Comparison of ENCODE assay signal across 27 cellular contexts in the genomic region with DNA sequence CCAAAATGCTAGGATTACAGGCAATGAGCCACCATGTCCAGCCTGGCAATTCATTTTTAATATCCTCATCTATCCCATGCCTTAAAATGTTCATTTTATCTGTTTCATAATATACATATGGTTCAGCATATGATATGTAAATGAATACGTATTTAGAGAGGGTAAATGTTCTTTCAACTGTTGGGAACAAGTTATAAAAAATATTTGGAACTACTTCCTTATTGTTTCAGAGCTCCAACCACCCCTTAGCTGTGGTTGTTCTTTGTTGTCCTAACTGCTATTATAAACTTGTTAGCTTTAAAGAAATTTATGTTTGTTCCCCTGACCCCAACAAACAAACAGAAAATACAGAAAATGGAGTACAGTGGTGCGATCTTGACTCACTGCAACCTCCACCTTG. TPM values are rescaled to one million over a fixed set of nuclear protein-coding genes. Genes with fewer than 3 reads are reported as not detected.
DNase-seq lines count a peak whose midpoint lies in the region; ATAC-seq and TF ChIP-seq lines count a peak whose summit lies in the region.
"Had no signal": no experiment of that assay in that cellular context is flagged by ENCODE, and none has a peak within 500 bp of the region (broad histone marks: within the 10 kb centered on the region; RNA-seq: fewer than 3 reads in every experiment).

No MANE protein-coding gene starts in this region.

- intact Hi-C loops in left colon (cut with DNase I, micrococcal nuclease) (no loop called here), mucosa of descending colon (cut with DNase I, micrococcal nuclease) (no loop called here)

- ATAC-seq in left colon (peak; percentile 81), mucosa of descending colon (peak; percentile 79), HG02970 (IDR thresholded peaks at IDR 0.05; ENCODE audit: low FRiP score, unreplicated experiment) (no peak)
- ATAC-seq: A549; CD8-positive, alpha-beta T cell had no signal

- no peak overlapping the region for H3K4me3 ChIP-seq in mucosa of descending colon
- H3K4me3 ChIP-seq: A549; BLaER1; BLaER1 treated with 17β-estradiol and CSF1 and Interleukin-3, amounts not matched to agents 10 nM and 100 nM had no signal

- TF ChIP-seq CTCF in mucosa of descending colon (IDR thresholded peaks at IDR 0.05): no peak

- H3K36me3 ChIP-seq in mucosa of descending colon (ENCODE audit: low read depth): no peaks in the 10 kb centered on the region
- H3K36me3 ChIP-seq: BE2C; BLaER1; BLaER1 treated with 17β-estradiol and CSF1 and Interleukin-3, amounts not matched to agents 10 nM and 100 nM had no signal

- H3K4me1 ChIP-seq in mucosa of descending colon (ENCODE audit: low read depth): no peaks in the 10 kb centered on the region
- H3K4me1 ChIP-seq: A549; BE2C; BLaER1; BLaER1 treated with 17β-estradiol and CSF1 and Interleukin-3, amounts not matched to agents 10 nM and 100 nM; Caco-2 had no signal

- H3K9me3 ChIP-seq in mucosa of descending colon: no peaks in the 10 kb centered on the region
- H3K9me3 ChIP-seq: A549, BE2C, BLaER1, Caco-2 had no signal

- DNase-seq in left colon (no peak), mucosa of descending colon (no peak)
- DNase-seq in activated naive CD4-positive, alpha-beta T cell treated with anti-CD3 and anti-CD28 coated beads, Interleukin-2, amount 50 U/mL, for 16 hours: no peak
- DNase-seq: 8988T; ACHN; AML-193; BE2C; C1 segment of cervical spinal cord; Caco-2; Calu3; CD4-positive, alpha-beta memory T cell; CD4-positive, alpha-beta T cell; CD4-positive, CD25-positive, alpha-beta regulatory T cell; CD8-positive, alpha-beta memory T cell; CD8-positive, alpha-beta T cell; COR-L47; DMS 273 treated with DMSO at 0.1 percent for 48 hours; DMS153; DMS53; DMS79; DMS79 treated with DMSO at 0.1 percent for 48 hours; DND-41; EL had no signal

RNA-seq across cellular contexts. Expression of a gene that starts 14.5 kb away (rescaled TPM):
- total RNA-seq in left colon: 10 to 100 TPM; 25.2 to 87.3 TPM
- total RNA-seq in mucosa of descending colon: 100 to 1,000 TPM in 1 of 3 donors, 10 to 100 TPM in 2; 10.8 to 101 (median 66.2) TPM
- total RNA-seq: Caco-2 had no signal
